In genomic region chr17:44655983-44656700, GRCh38 we compare ENCODE assay signal across 8 cellular contexts. TPM values are rescaled to one million over a fixed set of nuclear protein-coding genes. Genes with fewer than 3 reads are reported as not detected.
DNase-seq lines count a peak whose midpoint lies in the region; ATAC-seq and TF ChIP-seq lines count a peak whose summit lies in the region.

MEIOC (plus strand) TSS chr17:44656468; CDS start chr17:44656614, 146 bp downstream.

- H3K9me3 Mint-ChIP-seq in T-helper 1 cell treated with Interleukin-12 subunit alpha and Interleukin-12 subunit beta and Interleukin-4 antibody, amounts not matched to agents 30 μg/mL and 1 μg/mL, for 36 hours, result no peaks in the 10 kb centered on the region
- H3K9me3 Mint-ChIP-seq in dendritic cell treated with granulocyte-macrophage colony-stimulating factor and Interleukin-4, amounts not matched to agents 40 ng/mL and 50 ng/mL, for 4 days, result no peaks in the 10 kb centered on the region

- intact Hi-C loops in dendritic cell treated with granulocyte-macrophage colony-stimulating factor and Interleukin-4, amounts not matched to agents 40 ng/mL and 50 ng/mL, for 4 days (cut with micrococcal nuclease), result no loop called here

- H3K4me2 ChIP-seq in parathyroid adenoma (ENCODE audit: low read length), result peak within 1 kb of the TSS; percentile 26

- DNase-seq in H4 (ENCODE audit: low spot score) (no peak), LoVo (ENCODE audit: low spot score) (no peak)

- H3K27ac ChIP-seq in 22Rv1 (peak within 1 kb of the TSS; percentile 56), parathyroid adenoma (no peak within 1 kb of the TSS)

- H2AFZ ChIP-seq in parathyroid adenoma, result peak within 1 kb of the TSS; percentile 75

- H3K4me3 Mint-ChIP-seq in T-helper 1 cell treated with Interleukin-12 subunit alpha and Interleukin-12 subunit beta and Interleukin-4 antibody, amounts not matched to agents 30 μg/mL and 1 μg/mL, for 36 hours, result peak within 1 kb of the TSS; percentile 70
- H3K4me3 Mint-ChIP-seq in dendritic cell treated with granulocyte-macrophage colony-stimulating factor and Interleukin-4, amounts not matched to agents 40 ng/mL and 50 ng/mL, for 4 days, result peak within 1 kb of the TSS; percentile 61

- H3K4me1 ChIP-seq in parathyroid adenoma, result no peaks in the 10 kb centered on the region

- H3K79me2 ChIP-seq in parathyroid adenoma, result no peaks in the 10 kb centered on the region

- no peak within 1 kb of the TSS for H3K4me3 ChIP-seq in parathyroid adenoma (ENCODE audit: low read depth, low read length)

- peaks cover 3% of the 10 kb centered on the region for H3K27me3 ChIP-seq in parathyroid adenoma (ENCODE audit: control insufficient read depth, insufficient read depth, low read length)

- H3K36me3 Mint-ChIP-seq in T-helper 1 cell treated with Interleukin-12 subunit alpha and Interleukin-12 subunit beta and Interleukin-4 antibody, amounts not matched to agents 30 μg/mL and 1 μg/mL, for 36 hours (ENCODE audit: low read depth), result peaks cover 2% of the 10 kb centered on the region
- H3K36me3 Mint-ChIP-seq in dendritic cell treated with granulocyte-macrophage colony-stimulating factor and Interleukin-4, amounts not matched to agents 40 ng/mL and 50 ng/mL, for 4 days (ENCODE audit: low read depth), result no peaks in the 10 kb centered on the region

- H3K27me3 Mint-ChIP-seq in T-helper 1 cell treated with Interleukin-12 subunit alpha and Interleukin-12 subunit beta and Interleukin-4 antibody, amounts not matched to agents 30 μg/mL and 1 μg/mL, for 36 hours (ENCODE audit: low read depth), result peaks cover 46% of the 10 kb centered on the region
- peaks cover 56% of the 10 kb centered on the region for H3K27me3 Mint-ChIP-seq in dendritic cell treated with granulocyte-macrophage colony-stimulating factor and Interleukin-4, amounts not matched to agents 40 ng/mL and 50 ng/mL, for 4 days

- H3K4me1 Mint-ChIP-seq in T-helper 1 cell treated with Interleukin-12 subunit alpha and Interleukin-12 subunit beta and Interleukin-4 antibody, amounts not matched to agents 30 μg/mL and 1 μg/mL, for 36 hours (ENCODE audit: low read depth), result peaks cover 4% of the 10 kb centered on the region
- peaks cover 15% of the 10 kb centered on the region for H3K4me1 Mint-ChIP-seq in dendritic cell treated with granulocyte-macrophage colony-stimulating factor and Interleukin-4, amounts not matched to agents 40 ng/mL and 50 ng/mL, for 4 days (ENCODE audit: low read depth)

- H3K9me3 ChIP-seq in parathyroid adenoma (ENCODE audit: control insufficient read depth, low read length), result no peaks in the 10 kb centered on the region

- no peaks in the 10 kb centered on the region for H3K36me3 ChIP-seq in parathyroid adenoma (ENCODE audit: control insufficient read depth, insufficient read depth, low read length)

- H3K27ac Mint-ChIP-seq in T-helper 1 cell treated with Interleukin-12 subunit alpha and Interleukin-12 subunit beta and Interleukin-4 antibody, amounts not matched to agents 30 μg/mL and 1 μg/mL, for 36 hours, result no peak within 1 kb of the TSS
- H3K27ac Mint-ChIP-seq in dendritic cell treated with granulocyte-macrophage colony-stimulating factor and Interleukin-4, amounts not matched to agents 40 ng/mL and 50 ng/mL, for 4 days, result no peak within 1 kb of the TSS

- ATAC-seq in GM18873 (IDR thresholded peaks at IDR 0.05; ENCODE audit: low FRiP score, unreplicated experiment) (no peak), HG03457 (IDR thresholded peaks at IDR 0.05; ENCODE audit: unreplicated experiment) (no peak)

- H3K9ac ChIP-seq in parathyroid adenoma, result no peak within 1 kb of the TSS

- TF ChIP-seq CTCF in 22Rv1 (IDR thresholded peaks at IDR 0.05), result peak; percentile 78
- TF ChIP-seq CTCF in parathyroid adenoma (IDR thresholded peaks at IDR 0.05), result no peak

RNA-seq across cellular contexts. Expression of gene MEIOC, which starts in this region (rescaled TPM):
- 13.7 and 16.4 TPM in 2 replicates for total RNA-seq in H4 (2014; rRNA removed; shearing (Covaris generic))
